24 cellular contexts compared by ENCODE assay signal in genomic region chr10:77580500-77580899, GRCh38. TPM values are rescaled to one million over a fixed set of nuclear protein-coding genes. Genes with fewer than 3 reads are reported as not detected.
"Had no signal": no experiment of that assay in that cellular context is flagged by ENCODE, and none has a peak within 500 bp of the region (broad histone marks: within the 10 kb centered on the region; RNA-seq: fewer than 3 reads in every experiment).

No MANE protein-coding gene starts in this region.

- H3K9me3 ChIP-seq: MG63 had no signal

- H3K4me3 ChIP-seq: cardiac muscle cell, MG63, SK-N-MC had no signal

- H3K27me3 ChIP-seq: brain microvascular endothelial cell, cardiac muscle cell, MG63 had no signal

- H3K27ac ChIP-seq: brain microvascular endothelial cell, cardiac muscle cell, SK-N-MC, VCaP had no signal

- H3K36me3 ChIP-seq: brain microvascular endothelial cell, cardiac muscle cell had no signal

- ATAC-seq: activated CD4-positive, alpha-beta T cell treated with anti-CD3 and anti-CD28 coated beads for 36 hours; activated T-cell treated with anti-CD3 and anti-CD28 coated beads, Interleukin-2, amount 50 U/mL, for 72 hours; PC-3; Right ventricle myocardium inferior had no signal

- DNase-seq: activated CD4-positive, alpha-beta memory T cell treated with anti-CD3 and anti-CD28 coated beads, Interleukin-2, amount 10 ng/mL, durations not matched to agents 7 days and 5 days; activated CD4-positive, alpha-beta T cell treated with anti-CD3 and anti-CD28 coated beads for 36 hours; activated CD4-positive, alpha-beta T cell treated with anti-CD3 and anti-CD28 coated beads, Interleukin-2, amount 50 U/mL, for 1 hour; activated gamma-delta T cell treated with Interleukin-2 at 50 U/mL for 16 hours; activated naive CD4-positive, alpha-beta T cell treated with anti-CD3 and anti-CD28 coated beads, Interleukin-2, amount 10 ng/mL, durations not matched to agents 7 days and 5 days; activated naive CD8-positive, alpha-beta T cell treated with anti-CD3 and anti-CD28 coated beads for 36 hours; activated T-cell treated with anti-CD3 and anti-CD28 coated beads for 4 hours; activated T-cell treated with anti-CD3 and anti-CD28 coated beads, Interleukin-2, amount 50 U/mL, for 72 hours; brain microvascular endothelial cell; MG63; MV-4-11; NCI-H1092 treated with DMSO at 0.1 percent for 48 hours; NCI-H1436; NCI-H1694 treated with DMSO at 0.1 percent for 48 hours; NCI-H2029 treated with DMSO at 0.1 percent for 48 hours; NCI-H446; NCI-H524; PC-3; T-helper 1 cell had no signal

RNA-seq across cellular contexts. Expression of gene KCNMA1, which starts 57.1 kb away (rescaled TPM):
- total RNA-seq: activated CD8-positive, alpha-beta memory T cell treated with anti-CD3 and anti-CD28 coated beads for 36 hours; activated naive CD8-positive, alpha-beta T cell treated with anti-CD3 and anti-CD28 coated beads for 36 hours had no signal
